13 cellular contexts compared by ENCODE assay signal in the genomic region with DNA sequence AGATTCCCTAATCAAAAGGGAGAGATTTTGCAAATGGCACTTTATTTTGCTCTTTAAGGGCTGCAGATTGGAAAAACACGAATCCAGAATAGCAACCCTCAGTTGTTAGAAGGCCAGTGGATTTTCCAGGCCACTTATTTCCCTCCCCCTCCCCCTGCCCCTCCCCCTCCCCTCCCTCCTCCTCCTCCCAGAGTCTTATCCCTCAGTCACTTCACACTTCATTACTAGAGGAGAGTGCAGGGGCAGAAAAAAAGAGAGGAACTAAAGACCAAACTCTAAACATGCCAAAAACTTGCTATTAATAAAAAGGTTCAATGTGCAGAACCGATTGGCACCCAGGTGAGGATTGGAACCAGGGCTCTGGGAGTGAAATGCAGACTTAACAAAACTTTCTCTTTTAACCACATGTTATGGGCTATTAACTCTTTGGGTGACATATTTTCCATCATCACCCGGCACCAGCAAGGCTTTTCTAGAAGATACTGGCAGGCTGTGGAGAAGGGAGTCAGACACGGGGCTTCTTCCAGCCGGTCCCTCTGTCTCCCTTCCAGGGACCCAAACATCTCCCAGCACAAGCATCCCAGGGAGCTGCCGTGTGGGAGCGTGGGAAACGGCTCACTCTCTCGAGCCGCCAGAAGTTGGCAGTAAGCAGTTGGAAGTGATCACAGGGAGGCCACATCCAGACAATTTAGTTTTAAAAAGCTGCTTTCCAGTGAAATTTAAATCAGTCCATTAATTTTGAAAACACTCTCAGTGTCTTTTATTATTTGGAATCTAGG. TPM values are rescaled to one million over a fixed set of nuclear protein-coding genes. Genes with fewer than 3 reads are reported as not detected.
A peak's percentile ranks its signal among the peaks of the same experiment; 100 is the strongest.
DNase-seq lines count a peak whose midpoint lies in the region; ATAC-seq and TF ChIP-seq lines count a peak whose summit lies in the region.
"Had no signal": no experiment of that assay in that cellular context is flagged by ENCODE, and none has a peak within 500 bp of the region (broad histone marks: within the 10 kb centered on the region; RNA-seq: fewer than 3 reads in every experiment).

No MANE protein-coding gene starts in this region.

- H3K9me3 Mint-ChIP-seq in HFFc6: 0 out of 2 replicates have a peak, but pooled peaks cover 3% of the 10 kb centered on the region

- TF ChIP-seq CTCF in HFFc6 (IDR thresholded peaks at IDR 0.05) (no peak), coronary artery (IDR thresholded peaks at IDR 0.05) (no peak)

- H3K4me1 Mint-ChIP-seq in HFFc6 (ENCODE audit: low read depth): peaks cover 24% of the 10 kb centered on the region

- H3K4me3 ChIP-seq in coronary artery (peak overlapping the region; percentile 45), stomach smooth muscle (ENCODE audit: low read length in 2 of 2) (peak overlapping the region in 1 of 2 donors; percentile 30)
- H3K4me3 ChIP-seq: MG63, suprapubic skin had no signal

- H3K27me3 Mint-ChIP-seq in HFFc6 (ENCODE audit: insufficient read depth): no peaks in the 10 kb centered on the region; the same call in 1 of the 2 replicates

- H3K9ac ChIP-seq in stomach smooth muscle (ENCODE audit: low read length in 2 of 2): no peak overlapping the region

- peaks cover 24% of the 10 kb centered on the region for H3K4me1 ChIP-seq in stomach smooth muscle (ENCODE audit: control insufficient read depth, insufficient read depth, low read length)

- H3K27ac ChIP-seq in coronary artery (peak overlapping the region in 1 of 2 donors; percentile 38), stomach smooth muscle (ENCODE audit: low read length) (peak overlapping the region; percentile 53)
- H3K27ac ChIP-seq: suprapubic skin had no signal

- H3K27ac Mint-ChIP-seq in HFFc6: peak overlapping the region; percentile 11; the same call in 1 of the 2 replicates

- peak overlapping the region; percentile 15; the same call in 1 of the 2 replicates for H3K4me3 Mint-ChIP-seq in HFFc6

- peaks cover 17% of the 10 kb centered on the region for H3K36me3 Mint-ChIP-seq in HFFc6 (ENCODE audit: low read depth)

- H3K36me3 ChIP-seq in stomach smooth muscle (ENCODE audit: control insufficient read depth in 2 of 2, insufficient read depth in 2 of 2, low read length in 2 of 2): peaks cover 18 to 21% of the 10 kb centered on the region in 2 donors

- H3K9me3 ChIP-seq in stomach smooth muscle (ENCODE audit: control insufficient read depth in 2 of 2, low read length in 2 of 2): no peaks in the 10 kb centered on the region
- H3K9me3 ChIP-seq: suprapubic skin had no signal

- H3K27me3 ChIP-seq in stomach smooth muscle (ENCODE audit: control insufficient read depth in 1 of 2, insufficient read depth in 2 of 2, low read length in 2 of 2): no peaks in the 10 kb centered on the region
- H3K27me3 ChIP-seq: MG63, suprapubic skin had no signal

- DNase-seq in HFFc6: no peak
- DNase-seq in coronary artery (ENCODE audit: low spot score): no peak
- peak; percentile 11 for DNase-seq in kidney tubule cell (ENCODE audit: low spot score)
- no peak for DNase-seq in 8988T
- DNase-seq in SHP77 treated with DMSO at 0.1 percent for 48 hours (lab: John Stamatoyannopoulos, UW): no peak
- DNase-seq: activated T-cell treated with anti-CD3 and anti-CD28 coated beads, Interleukin-2, amount 50 U/mL, for 1 hour; MG63; NCI-H2107 had no signal

- ATAC-seq in HG03354 (IDR thresholded peaks at IDR 0.05; ENCODE audit: poor library complexity, severe bottlenecking, unreplicated experiment): no peak
- ATAC-seq in HG02588 (IDR thresholded peaks at IDR 0.05; ENCODE audit: unreplicated experiment): no peak
- ATAC-seq: activated CD4-positive, CD25-positive, alpha-beta regulatory T cell treated with anti-CD3 and anti-CD28 coated beads, Interleukin-2, amount 50 U/mL, for 24 hours had no signal

RNA-seq across cellular contexts. Expression of a gene that starts 13.6 kb away (rescaled TPM):
- total RNA-seq in HFFc6 (2021; fragmentation: NEBNext Ultra II Directional; extraction: Animal tissue kit (Norgen Biotek cat#: 25700)): 100 to 1,000 TPM in 5 of 6 experiments, 10 to 100 TPM in 1; 97.5 to 124 (median 107) TPM
